Comparison of ENCODE assay signal across 17 cellular contexts in the genomic region with DNA sequence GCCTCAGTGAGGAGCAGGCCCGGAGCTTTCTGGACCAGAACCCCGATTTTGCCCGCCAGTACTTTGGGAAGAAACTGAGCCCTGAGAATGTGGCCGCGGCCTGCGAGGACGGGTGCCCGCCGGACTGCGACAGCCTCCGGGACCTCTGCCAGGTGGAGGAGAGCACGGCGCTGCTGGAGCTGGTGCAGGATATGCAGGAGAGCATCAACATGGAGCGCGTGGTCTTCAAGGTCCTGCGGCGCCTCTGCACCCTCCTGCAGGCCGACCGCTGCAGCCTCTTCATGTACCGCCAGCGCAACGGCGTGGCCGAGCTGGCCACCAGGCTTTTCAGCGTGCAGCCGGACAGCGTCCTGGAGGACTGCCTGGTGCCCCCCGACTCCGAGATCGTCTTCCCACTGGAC. TPM values are rescaled to one million over a fixed set of nuclear protein-coding genes. Genes with fewer than 3 reads are reported as not detected.
"Had no signal": no experiment of that assay in that cellular context is flagged by ENCODE, and none has a peak within 500 bp of the region (broad histone marks: within the 10 kb centered on the region; RNA-seq: fewer than 3 reads in every experiment).

No MANE protein-coding gene starts in this region.

- H3K27ac ChIP-seq: ascending aorta, breast epithelium, esophagus muscularis mucosa, hepatocyte, psoas muscle, upper lobe of left lung had no signal

- H3K27me3 ChIP-seq: ascending aorta, dorsolateral prefrontal cortex, hepatocyte, upper lobe of left lung had no signal

- H3K4me2 ChIP-seq: hepatocyte had no signal

- H2AFZ ChIP-seq: hepatocyte had no signal

- H3K4me3 ChIP-seq: ascending aorta, breast epithelium, dorsolateral prefrontal cortex, esophagus muscularis mucosa, hepatocyte, psoas muscle, upper lobe of left lung had no signal

- H3K79me2 ChIP-seq: hepatocyte had no signal

- DNase-seq: activated naive CD4-positive, alpha-beta T cell treated with anti-CD3 and anti-CD28 coated beads for 36 hours; activated naive CD8-positive, alpha-beta T cell treated with anti-CD3 and anti-CD28 coated beads, Interleukin-2, amount 50 U/mL, for 24 hours; activated T-cell treated with anti-CD3 and anti-CD28 coated beads for 4 hours; natural killer cell; psoas muscle; small intestine; stimulated activated CD4-positive, alpha-beta T cell treated with anti-CD3 and anti-CD28 coated beads, Interleukin-4, amount 100 ng/mL, for 4 hours; stimulated activated CD8-positive, alpha-beta memory T cell treated with anti-CD3 and anti-CD28 coated beads, Interleukin-4, amount 100 ng/mL, for 48 hours; stimulated activated naive CD8-positive, alpha-beta T cell treated with anti-CD3 and anti-CD28 coated beads, Interleukin-15, Interleukin-2, amounts not matched to agents 100 U/mL and 50 U/mL, for 24 hours had no signal

- H3K9me3 ChIP-seq: ascending aorta, breast epithelium, esophagus muscularis mucosa, psoas muscle, upper lobe of left lung had no signal

- H3K36me3 ChIP-seq: ascending aorta, breast epithelium, esophagus muscularis mucosa, upper lobe of left lung had no signal

- H3K4me1 ChIP-seq: ascending aorta, breast epithelium, esophagus muscularis mucosa, psoas muscle, upper lobe of left lung had no signal

RNA-seq across cellular contexts. Expression of gene PDE6B, which starts 0.3 kb away (rescaled TPM):
- total RNA-seq: ascending aorta had no signal

RNA-seq across cellular contexts. Expression of gene ATP5ME, which starts 48.4 kb away (rescaled TPM):
- total RNA-seq: ascending aorta had no signal

RNA-seq across cellular contexts. Expression of gene TMEM271, which starts 49.5 kb away (rescaled TPM):
- total RNA-seq: activated naive CD4-positive, alpha-beta T cell treated with anti-CD3 and anti-CD28 coated beads for 36 hours; ascending aorta; breast epithelium; hepatocyte; left lobe of liver; natural killer cell; omental fat pad; psoas muscle; upper lobe of left lung had no signal
